Comparison of ENCODE assay signal across 25 cellular contexts in the genomic region with DNA sequence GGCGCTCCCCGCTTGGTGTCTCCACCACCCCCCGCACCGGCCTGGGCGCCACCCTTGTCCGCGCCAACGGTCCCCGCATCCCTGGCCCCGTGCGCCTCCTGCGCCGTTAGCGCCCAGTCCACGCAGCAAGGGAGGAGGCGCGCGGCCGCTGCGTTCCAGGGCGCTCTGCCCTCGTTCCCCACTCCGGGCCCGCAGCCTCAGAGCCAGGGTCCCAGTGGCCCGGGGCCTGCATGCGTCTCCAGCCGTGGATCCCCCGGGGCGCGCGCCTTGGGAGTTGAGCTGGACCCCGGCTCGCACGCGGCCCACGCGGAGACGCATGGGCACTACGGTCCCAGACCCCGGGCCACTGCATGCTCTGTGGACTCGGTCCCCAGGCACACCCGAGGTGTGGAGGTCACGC. TPM values are rescaled to one million over a fixed set of nuclear protein-coding genes. Genes with fewer than 3 reads are reported as not detected.
DNase-seq lines count a peak whose midpoint lies in the region; ATAC-seq, FAIRE-seq and TF ChIP-seq lines count a peak whose summit lies in the region.
"Had no signal": no experiment of that assay in that cellular context is flagged by ENCODE, and none has a peak within 500 bp of the region (broad histone marks: within the 10 kb centered on the region; RNA-seq: fewer than 3 reads in every experiment).

No MANE protein-coding gene starts in this region.

- no peak overlapping the region for H2BK15ac ChIP-seq in neuronal stem cell (ENCODE audit: low read length)

- no peaks in the 10 kb centered on the region for H3K9me2 ChIP-seq in GM23338 (ENCODE audit: insufficient read depth)

- H3K36me3 Mint-ChIP-seq in GM23338 (ENCODE audit: low read depth), result peaks cover 10% of the 10 kb centered on the region; the same call in 2 of the 3 replicates
- H3K36me3 Mint-ChIP-seq in HFFc6 (ENCODE audit: low read depth), result peaks cover 25% of the 10 kb centered on the region

- no peak for TF ChIP-seq CTCF in GM23338 (conservative IDR thresholded peaks at IDR 0.05; ENCODE audit: low read depth in 2 of 2)
- no peak for TF ChIP-seq CTCF in K562 (IDR thresholded peaks at IDR 0.05 in 2 of 3, conservative IDR thresholded peaks at IDR 0.05 in 1 of 3; ENCODE audit: insufficient read depth in 2 of 3, low read depth in 1 of 3, low read length in 3 of 3)
- TF ChIP-seq CTCF in spleen (IDR thresholded peaks at IDR 0.05 in 8 of 11, conservative IDR thresholded peaks at IDR 0.05 in 3 of 11), result no peak
- TF ChIP-seq CTCF in HFFc6 (IDR thresholded peaks at IDR 0.05), result no peak

- H4K20me1 ChIP-seq in GM23338 (replicated peaks; ENCODE audit: insufficient read depth) (no peaks in the 10 kb centered on the region), K562 (replicated peaks; ENCODE audit: control insufficient read depth, insufficient read depth, low read length) (no peaks in the 10 kb centered on the region)

- no peak overlapping the region for H3K4me3 ChIP-seq in GM23338
- H3K4me3 ChIP-seq in K562, result no peak overlapping the region
- H3K4me3 ChIP-seq in neuronal stem cell (ENCODE audit: low read length in 2 of 2), result no peak overlapping the region
- H3K4me3 ChIP-seq in spleen, result no peak overlapping the region
- H3K4me3 ChIP-seq: A549; BLaER1 treated with 17β-estradiol and CSF1 and Interleukin-3, amounts not matched to agents 10 nM and 100 nM; GM12878 had no signal

- no peaks in the 10 kb centered on the region for H3K79me1 ChIP-seq in neuronal stem cell (ENCODE audit: low read depth, low read length)

- H3K9me3 ChIP-seq in K562 (replicated peaks; ENCODE audit: control insufficient read depth, insufficient read depth, low read depth, low read length) (no peaks in the 10 kb centered on the region), neuronal stem cell (replicated peaks in 1 of 2; ENCODE audit: control insufficient read depth in 2 of 2, insufficient read depth in 1 of 2, low read depth in 1 of 2, low read length in 2 of 2) (peaks cover 0 to 2% of the 10 kb centered on the region in 2 donors), spleen (no peaks in the 10 kb centered on the region)
- H3K9me3 ChIP-seq: A549, BE2C had no signal

- no peak for FAIRE-seq in K562 (lab: Jason Lieb, UNC)
- FAIRE-seq: A549, D721Med, GM12878, H1 had no signal

- no peak for TF ChIP-seq EP300 in K562 (IDR thresholded peaks at IDR 0.05; ENCODE audit: low read length)

- H3K4me1 ChIP-seq in GM23338 (ENCODE audit: insufficient read depth), result no peaks in the 10 kb centered on the region
- peaks cover 2 to 9% of the 10 kb centered on the region in 2 experiments; a peak in 3 of 5 replicates for H3K4me1 ChIP-seq in K562 (replicated peaks in 1 of 2; ENCODE audit: control insufficient read depth in 2 of 2, insufficient read depth in 2 of 2, low read length in 2 of 2)
- peaks cover 2 to 11% of the 10 kb centered on the region in 2 donors for H3K4me1 ChIP-seq in neuronal stem cell (ENCODE audit: control insufficient read depth in 2 of 2, insufficient read depth in 1 of 2, low read depth in 1 of 2, low read length in 2 of 2)
- peaks cover 0 to 15% (median 13%) of the 10 kb centered on the region in 6 donors for H3K4me1 ChIP-seq in spleen
- H3K4me1 ChIP-seq: BE2C had no signal

- peaks cover 23% of the 10 kb centered on the region for H3K27me3 Mint-ChIP-seq in GM23338 (ENCODE audit: insufficient read depth, low read depth, poor library complexity)
- H3K27me3 Mint-ChIP-seq in HFFc6 (ENCODE audit: insufficient read depth), result peaks cover 5% of the 10 kb centered on the region; the same call in 1 of the 2 replicates

- H3K4me1 Mint-ChIP-seq in GM23338, result no peaks in the 10 kb centered on the region
- H3K4me1 Mint-ChIP-seq in HFFc6 (ENCODE audit: low read depth), result peaks cover 18% of the 10 kb centered on the region
- H3K4me1 Mint-ChIP-seq: CD14-positive monocyte had no signal

- no peak overlapping the region for H3K23ac ChIP-seq in neuronal stem cell (ENCODE audit: low read depth, low read length, poor library complexity)

- H3K36me3 ChIP-seq in GM23338 (ENCODE audit: insufficient read depth) (no peaks in the 10 kb centered on the region), K562 (ENCODE audit: control insufficient read depth, insufficient read depth, low read length) (peaks cover 18% of the 10 kb centered on the region; the same call in 2 of the 3 replicates), neuronal stem cell (replicated peaks in 1 of 2; ENCODE audit: control insufficient read depth in 2 of 2, insufficient read depth in 2 of 2, low read length in 2 of 2) (peaks cover 9 to 32% of the 10 kb centered on the region in 2 donors), spleen (peaks cover 0 to 25% (median 7%) of the 10 kb centered on the region in 6 donors)

- in situ Hi-C loops in K562 (cut with MboI), result no loop called here

- no peak overlapping the region for H2BK5ac ChIP-seq in neuronal stem cell (ENCODE audit: low read length)

- H3K9me3 Mint-ChIP-seq in GM23338 (no peaks in the 10 kb centered on the region), HFFc6 (no peaks in the 10 kb centered on the region)
- H3K9me3 Mint-ChIP-seq: CD4-positive, alpha-beta T cell; CD8-positive, alpha-beta memory T cell had no signal

- H3K18ac ChIP-seq in neuronal stem cell (ENCODE audit: low read length), result no peak overlapping the region

- TF ChIP-seq RAD21 in K562 (CRISPR knock-in tag; conservative IDR thresholded peaks at IDR 0.05 in 1 of 2, IDR thresholded peaks at IDR 0.05 in 1 of 2), result no peak

- DNase-seq in GM23338 (ENCODE audit: low spot score) (peak; percentile 34), K562 (ENCODE audit: extremely low read depth in 1 of 4, low spot score in 3 of 4) (no peak), neuronal stem cell (ENCODE audit: low spot score) (no peak), spleen (peak; percentile 64), germinal center (ENCODE audit: low spot score) (no peak), Right ventricle myocardium inferior (ENCODE audit: missing footprints) (no peak), HFFc6 (no peak)
- DNase-seq: 8988T; ACHN; AML-193; BE2C; CD4-positive, alpha-beta T cell; CD8-positive, alpha-beta memory T cell; DMS 273 treated with DMSO at 0.1 percent for 48 hours; DMS79; EL; GDM1; H7 had no signal

- no peaks in the 10 kb centered on the region for H3K9me1 ChIP-seq in K562 (ENCODE audit: control insufficient read depth, insufficient read depth, low read length)

- H2BK12ac ChIP-seq in neuronal stem cell (ENCODE audit: low read length), result no peak overlapping the region

- H2AFZ ChIP-seq in GM23338, result no peak overlapping the region
- H2AFZ ChIP-seq in K562 (ENCODE audit: low read depth, low read length), result no peak overlapping the region
- no peak overlapping the region for H2AFZ ChIP-seq in neuronal stem cell (ENCODE audit: low read length)

- H4K8ac ChIP-seq in neuronal stem cell (ENCODE audit: low read depth, low read length), result no peak overlapping the region

- no peak overlapping the region for H3K27ac Mint-ChIP-seq in GM23338
- H3K27ac Mint-ChIP-seq in HFFc6, result no peak overlapping the region
- H3K27ac Mint-ChIP-seq: CD4-positive, alpha-beta T cell; CD8-positive, alpha-beta memory T cell had no signal

- POLR2A ChIA-PET in K562 (lab: Yijun Ruan, JAX), result interaction anchor here (1.3 kb wide), 1 partner anchor 11 kb away, joined by 3 read pairs; no protein-coding TSS in a partner anchor

- H3K27me3 ChIP-seq in GM23338 (ENCODE audit: insufficient read depth) (peaks cover 15% of the 10 kb centered on the region), K562 (ENCODE audit: control insufficient read depth in 2 of 2, insufficient read depth in 2 of 2, low read length in 2 of 2) (no peaks in the 10 kb centered on the region), neuronal stem cell (ENCODE audit: control insufficient read depth in 3 of 3, insufficient read depth in 3 of 3, low read depth in 1 of 3, low read length in 3 of 3) (peaks cover 0 to 3% (median 0%) of the 10 kb centered on the region in 3 experiments), spleen (replicated peaks in 1 of 7) (peaks cover 0 to 16% (median 4%) of the 10 kb centered on the region in 7 donors)
- H3K27me3 ChIP-seq: BE2C had no signal

- no peak overlapping the region for H3K4ac ChIP-seq in neuronal stem cell (ENCODE audit: low read length)

- H2BK120ac ChIP-seq in neuronal stem cell (ENCODE audit: low read depth, low read length), result no peak overlapping the region

- H3K9ac ChIP-seq in K562 (ENCODE audit: insufficient read depth in 1 of 2, low read depth in 2 of 2, low read length in 2 of 2) (no peak overlapping the region), neuronal stem cell (ENCODE audit: low read depth, low read length, poor library complexity) (no peak overlapping the region)
- H3K9ac ChIP-seq: BLaER1 treated with 17β-estradiol and CSF1 and Interleukin-3, amounts not matched to agents 10 nM and 100 nM had no signal

- ATAC-seq in GM23338 (peak; percentile 58), K562 (no peak), Right ventricle myocardium inferior (no peak)
- ATAC-seq: A549, GM12878, HCT116 had no signal

- H3K79me2 ChIP-seq in GM23338 (replicated peaks; ENCODE audit: insufficient read depth) (no peaks in the 10 kb centered on the region), K562 (ENCODE audit: control insufficient read depth, insufficient read depth, low read length) (no peaks in the 10 kb centered on the region)

- intact Hi-C loops in K562 (cut with micrococcal nuclease) (no loop called here), spleen (cut with DNase I; ENCODE audit: low total_unique reads) (no loop called here), Right ventricle myocardium inferior (cut with DNase I) (no loop called here)

- H2AK5ac ChIP-seq in neuronal stem cell (ENCODE audit: low read depth, low read length), result peak overlapping the region; percentile 51

- H3K4me3 Mint-ChIP-seq in GM23338, result no peak overlapping the region
- H3K4me3 Mint-ChIP-seq in HFFc6, result no peak overlapping the region
- H3K4me3 Mint-ChIP-seq: CD4-positive, alpha-beta T cell; CD8-positive, alpha-beta memory T cell had no signal

- no TSS peak for BruUV-seq in K562 (replicated peaks; lab: Mats Ljungman, UMichigan)

- no peak overlapping the region for H3K4me2 ChIP-seq in GM23338
- no peak overlapping the region for H3K4me2 ChIP-seq in K562 (ENCODE audit: insufficient read depth, low read length)
- no peak overlapping the region for H3K4me2 ChIP-seq in neuronal stem cell (ENCODE audit: insufficient read depth, low read length, poor library complexity, severe bottlenecking)
- H3K4me2 ChIP-seq: A549; BLaER1 treated with 17β-estradiol and CSF1 and Interleukin-3, amounts not matched to agents 10 nM and 100 nM had no signal

- TF ChIP-seq POLR2A in K562 (conservative IDR thresholded peaks at IDR 0.05) (no peak), spleen (IDR thresholded peaks at IDR 0.05) (no peak)

- 93% methylated on average over 23 of the region's 43 CpGs for WGBS in K562 (ENCODE audit: insufficient coverage, low coverage, missing lambda C conversion rate)
- no CpG with 5 or more reads among the region's 43 CpGs for WGBS in neuronal stem cell (ENCODE audit: extremely low coverage in 2 of 2, insufficient read length in 2 of 2, insufficient replicate concordance in 1 of 2), 2 donors
- WGBS in spleen, 5 donors, result 86 to 92% (median 90%) methylated on average over 24 to 43 of the region's 43 CpGs

- H4K91ac ChIP-seq in neuronal stem cell (ENCODE audit: low read depth, low read length, poor library complexity), result no peak overlapping the region

- CTCF ChIA-PET in K562 (lab: Yijun Ruan, JAX; ENCODE audit: low intra/inter-chr PET ratio), result no interaction called here

- no peaks in the 10 kb centered on the region for H3F3A ChIP-seq in GM23338 (replicated peaks; ENCODE audit: low read depth)

- H3K27ac ChIP-seq in GM23338 (ENCODE audit: low read depth) (no peak overlapping the region), K562 (ENCODE audit: extremely low read depth, low read depth, low read length) (no peak overlapping the region), neuronal stem cell (replicated peaks; ENCODE audit: low read length) (no peak overlapping the region), spleen (no peak overlapping the region)
- H3K27ac ChIP-seq: A549; BLaER1 treated with 17β-estradiol and CSF1 and Interleukin-3, amounts not matched to agents 10 nM and 100 nM had no signal

- H3K14ac ChIP-seq in neuronal stem cell (ENCODE audit: low read length), result no peak overlapping the region

RNA-seq across cellular contexts. Expression of a gene that starts 7.4 kb away (rescaled TPM):
- total RNA-seq in GM23338 (2014; rRNA removed; shearing (Covaris generic)), result 1.5 and 2.1 TPM in 2 replicates
- 0.35 and 0.55 TPM in 2 replicates for polyA plus RNA-seq in GM23338 (2016; fragmentation: Nextera tagmentation; extraction: Ambion mirVana)
- total RNA-seq in K562 (2011; cell fraction: chromatin; rRNA removed; ENCODE audit: low replicate concordance), result 9.4 and 24.3 TPM in 2 replicates
- 24.0 and 25.1 TPM in 2 replicates for total RNA-seq in K562 (2011; cell fraction: nucleolus; rRNA removed)
- 8.3 and 12.6 TPM in 2 replicates for total RNA-seq in K562 (2011; cell fraction: nucleoplasm; rRNA removed)
- total RNA-seq in K562 (2014; rRNA removed), result 68.4 and 72.3 TPM in 2 replicates
- total RNA-seq in K562 (2014; rRNA removed; fragmentation: Illumina TruSeq; extraction: Trizol), result 2.4 and 4.5 TPM in 2 replicates
- total RNA-seq in K562 (2015; rRNA removed; fragmentation: Illumina TruSeq; extraction: Trizol), result 11.3 and 13.4 TPM in 2 replicates
- 33.3 and 35.8 TPM in 2 replicates for total RNA-seq in K562 (2021)
- polyA plus RNA-seq in K562 (2011; rRNA removed), result 9.1 and 11.5 TPM in 2 replicates
- polyA plus RNA-seq in K562 (2011; cell fraction: cytosol; rRNA removed), result 14.0 and 24.3 TPM in 2 replicates
- 19.8 and 25.1 TPM in 2 replicates for polyA plus RNA-seq in K562 (2011; cell fraction: nucleus; rRNA removed)
- polyA plus RNA-seq in K562 (2012), result 18.4 and 67.5 TPM in 2 replicates
- 4.0 and 10.5 TPM in 2 replicates for polyA plus RNA-seq in K562 (2014; fragmentation: Illumina TruSeq; extraction: Trizol)
- polyA plus RNA-seq in K562 (2014; fragmentation: Nextera tagmentation; extraction: Ambion mirVana), result under 1 TPM; 0.14 to 0.55 TPM
- 34.4 and 34.8 TPM in 2 replicates for polyA plus RNA-seq in K562 (2014; rRNA removed)
- 2.2 and 6.8 TPM in 2 replicates for polyA minus RNA-seq in K562 (2011; rRNA and poly(A)+ RNA removed)
- polyA minus RNA-seq in K562 (2011; cell fraction: cytosol; rRNA and poly(A)+ RNA removed), result 12.3 and 17.9 TPM in 2 replicates
- polyA minus RNA-seq in K562 (2011; cell fraction: nucleus; rRNA and poly(A)+ RNA removed), result 7.7 and 8.9 TPM in 2 replicates
- polyA plus RNA-seq in neuronal stem cell (2013, experiment 1 of 2), result 0.46 TPM
- polyA plus RNA-seq in neuronal stem cell (2013, experiment 2 of 2), result 0.47 TPM
- under 1 TPM in 3 of 7 donors, not detected in 4; 0.17 to 0.51 (median 0.37) TPM for total RNA-seq in spleen
- under 1 TPM; 0.09 to 0.19 (median 0.18) TPM for polyA plus RNA-seq in spleen
- total RNA-seq in Right ventricle myocardium inferior, result 2.7 TPM
- total RNA-seq in HFFc6 (2021; fragmentation: NEBNext Ultra II Directional; extraction: Animal tissue kit (Norgen Biotek cat#: 25700)), result 1 to 10 TPM; 1.2 to 2.4 (median 2.3) TPM
- total RNA-seq: CD4-positive, alpha-beta T cell had no signal
- polyA plus RNA-seq: CD14-positive monocyte; CD8-positive, alpha-beta memory T cell had no signal

RNA-seq across cellular contexts. Expression of a gene that starts 27.3 kb away (rescaled TPM):
- 0.14 TPM in 1 of 2 replicates, not detected in the other for total RNA-seq in GM23338 (2014; rRNA removed; shearing (Covaris generic))
- polyA plus RNA-seq in GM23338 (2016; fragmentation: Nextera tagmentation; extraction: Ambion mirVana) (0.40 TPM in 1 of 2 replicates, not detected in the other), K562 (2011; rRNA removed) (1.7 and 2.8 TPM in 2 replicates), K562 (2014; fragmentation: Illumina TruSeq; extraction: Trizol) (2.7 and 3.1 TPM in 2 replicates), K562 (2014; fragmentation: Nextera tagmentation; extraction: Ambion mirVana) (under 1 TPM; 0.25 to 0.31 TPM), K562 (2014; rRNA removed) (4.3 and 4.4 TPM in 2 replicates), spleen (1 to 10 TPM in 2 of 3 donors, under 1 TPM in 1; 0.93 to 5.3 (median 4.5) TPM)
- 13.3 and 30.8 TPM in 2 replicates for total RNA-seq in K562 (2011; cell fraction: chromatin; rRNA removed; ENCODE audit: low replicate concordance)
- 17.5 and 19.0 TPM in 2 replicates for total RNA-seq in K562 (2011; cell fraction: nucleolus; rRNA removed)
- 14.6 and 15.8 TPM in 2 replicates for total RNA-seq in K562 (2011; cell fraction: nucleoplasm; rRNA removed)
- total RNA-seq in K562 (2014; rRNA removed) (2.7 TPM in 2 replicates), K562 (2014; rRNA removed; fragmentation: Illumina TruSeq; extraction: Trizol) (0.77 and 1.1 TPM in 2 replicates), K562 (2015; rRNA removed; fragmentation: Illumina TruSeq; extraction: Trizol) (1.8 TPM in 2 replicates), K562 (2021) (3.7 and 4.4 TPM in 2 replicates), spleen (1 to 10 TPM; 2.0 to 7.0 (median 4.5) TPM), Right ventricle myocardium inferior (1.5 TPM)
- 1.7 and 2.1 TPM in 2 replicates for polyA plus RNA-seq in K562 (2011; cell fraction: cytosol; rRNA removed)
- 22.2 and 32.4 TPM in 2 replicates for polyA plus RNA-seq in K562 (2011; cell fraction: nucleus; rRNA removed)
- polyA plus RNA-seq in K562 (2012), result 5.2 and 20.8 TPM in 2 replicates
- 0.39 and 0.70 TPM in 2 replicates for polyA minus RNA-seq in K562 (2011; rRNA and poly(A)+ RNA removed)
- 1.2 TPM in 1 of 2 replicates, not detected in the other for polyA minus RNA-seq in K562 (2011; cell fraction: cytosol; rRNA and poly(A)+ RNA removed)
- 1.9 and 2.4 TPM in 2 replicates for polyA minus RNA-seq in K562 (2011; cell fraction: nucleus; rRNA and poly(A)+ RNA removed)
- 0.03 TPM for polyA plus RNA-seq in neuronal stem cell (2013, experiment 1 of 2)
- polyA plus RNA-seq in neuronal stem cell (2013, experiment 2 of 2), result 0.06 TPM
- 1 to 10 TPM in 4 of 6 experiments, under 1 TPM in 2; 0.19 to 1.8 (median 1.2) TPM for total RNA-seq in HFFc6 (2021; fragmentation: NEBNext Ultra II Directional; extraction: Animal tissue kit (Norgen Biotek cat#: 25700))
- polyA plus RNA-seq: CD14-positive monocyte had no signal

RNA-seq across cellular contexts. Expression of a gene that starts 57.8 kb away (rescaled TPM):
- 47.1 and 69.0 TPM in 2 replicates for total RNA-seq in GM23338 (2014; rRNA removed; shearing (Covaris generic))
- polyA plus RNA-seq in GM23338 (2016; fragmentation: Nextera tagmentation; extraction: Ambion mirVana) (40.1 and 42.3 TPM in 2 replicates), K562 (2011; rRNA removed) (9.2 and 27.7 TPM in 2 replicates), K562 (2014; fragmentation: Illumina TruSeq; extraction: Trizol) (21.6 and 30.8 TPM in 2 replicates), K562 (2014; fragmentation: Nextera tagmentation; extraction: Ambion mirVana) (1 to 10 TPM; 6.5 to 7.0 TPM), K562 (2014; rRNA removed) (18.5 and 24.0 TPM in 2 replicates), spleen (10 to 100 TPM in 2 of 3 donors, 1 to 10 TPM in 1; 7.9 to 11.8 (median 10.2) TPM)
- total RNA-seq in K562 (2011; cell fraction: chromatin; rRNA removed; ENCODE audit: low replicate concordance), result 61.6 and 152 TPM in 2 replicates
- 73.4 and 82.2 TPM in 2 replicates for total RNA-seq in K562 (2011; cell fraction: nucleolus; rRNA removed)
- 63.7 and 80.1 TPM in 2 replicates for total RNA-seq in K562 (2011; cell fraction: nucleoplasm; rRNA removed)
- total RNA-seq in K562 (2014; rRNA removed) (23.9 and 36.9 TPM in 2 replicates), K562 (2014; rRNA removed; fragmentation: Illumina TruSeq; extraction: Trizol) (9.4 and 10.0 TPM in 2 replicates), K562 (2015; rRNA removed; fragmentation: Illumina TruSeq; extraction: Trizol) (11.5 and 12.8 TPM in 2 replicates), K562 (2021) (61.2 and 65.7 TPM in 2 replicates), spleen (10 to 100 TPM; 15.8 to 35.9 (median 27.7) TPM), Right ventricle myocardium inferior (26.7 TPM)
- polyA plus RNA-seq in K562 (2011; cell fraction: cytosol; rRNA removed), result 11.9 and 16.1 TPM in 2 replicates
- 38.7 and 47.7 TPM in 2 replicates for polyA plus RNA-seq in K562 (2011; cell fraction: nucleus; rRNA removed)
- polyA plus RNA-seq in K562 (2012), result 40.3 and 49.0 TPM in 2 replicates
- 11.8 and 16.9 TPM in 2 replicates for polyA minus RNA-seq in K562 (2011; rRNA and poly(A)+ RNA removed)
- polyA minus RNA-seq in K562 (2011; cell fraction: cytosol; rRNA and poly(A)+ RNA removed), result 18.0 and 23.9 TPM in 2 replicates
- 21.9 and 27.0 TPM in 2 replicates for polyA minus RNA-seq in K562 (2011; cell fraction: nucleus; rRNA and poly(A)+ RNA removed)
- polyA plus RNA-seq in neuronal stem cell (2013, experiment 1 of 2), result 21.6 TPM
- 20.4 TPM for polyA plus RNA-seq in neuronal stem cell (2013, experiment 2 of 2)
- 10 to 100 TPM; 27.3 to 39.4 (median 32.2) TPM for total RNA-seq in HFFc6 (2021; fragmentation: NEBNext Ultra II Directional; extraction: Animal tissue kit (Norgen Biotek cat#: 25700))

Comparison
In these comparisons a context has a peak if more than half of its experiments do, and no peak if none do; other contexts are left out.
1. DNase-seq: peak in GM23338 (single experiment) and spleen (single experiment); none in K562 (0 of 4), neuronal stem cell (single experiment), germinal center (single experiment), Right ventricle myocardium inferior (single experiment) and HFFc6 (single experiment).